Comparison of ENCODE assay signal across 24 cellular contexts in the genomic region with DNA sequence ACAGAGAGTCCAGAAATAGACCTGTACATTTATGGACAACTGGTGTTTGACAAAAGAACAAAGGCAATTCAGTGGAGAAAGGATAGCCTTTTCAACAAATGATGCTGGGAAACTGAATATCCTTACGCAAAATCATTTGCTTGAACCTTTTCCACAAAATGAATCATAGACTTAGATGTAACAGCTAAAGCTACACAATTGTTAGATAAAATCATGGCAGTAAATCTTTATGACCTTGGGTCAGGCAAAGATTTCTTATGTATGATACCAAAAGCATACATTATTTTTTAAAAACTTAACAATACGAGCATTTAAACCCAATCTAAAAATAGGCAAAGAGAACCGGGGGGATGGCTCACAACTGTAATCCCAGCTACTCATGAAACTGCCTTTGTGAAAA.
DNase-seq lines count a peak whose midpoint lies in the region; ATAC-seq and TF ChIP-seq lines count a peak whose summit lies in the region.
"Had no signal": no experiment of that assay in that cellular context is flagged by ENCODE, and none has a peak within 500 bp of the region (broad histone marks: within the 10 kb centered on the region; RNA-seq: fewer than 3 reads in every experiment).

No MANE protein-coding gene starts in this region.

- H3K4me1 ChIP-seq in left ventricle myocardium inferior: peaks cover 57% of the 10 kb centered on the region
- peaks cover 22% of the 10 kb centered on the region for H3K4me1 ChIP-seq in hepatocyte (ENCODE audit: insufficient read depth)
- H3K4me1 ChIP-seq: BLaER1, testis had no signal

- WGBS in hepatocyte (ENCODE audit: low lambda C conversion rate, missing lambda C conversion rate): 69% methylated on average over 3 of the region's 3 CpGs

- H3K36me3 ChIP-seq in left ventricle myocardium inferior (no peaks in the 10 kb centered on the region), hepatocyte (replicated peaks; ENCODE audit: insufficient read depth, low read depth) (no peaks in the 10 kb centered on the region)
- H3K36me3 ChIP-seq: BLaER1 had no signal

- peaks cover 3% of the 10 kb centered on the region for H3K9me3 ChIP-seq in left ventricle myocardium inferior (replicated peaks)
- no peaks in the 10 kb centered on the region for H3K9me3 ChIP-seq in hepatocyte (ENCODE audit: low read depth)
- H3K9me3 ChIP-seq: testis had no signal

- H3K4me3 ChIP-seq in left ventricle myocardium inferior (no peak overlapping the region), hepatocyte (no peak overlapping the region)
- H3K4me3 ChIP-seq: BLaER1, testis had no signal

- H4K20me1 ChIP-seq in hepatocyte (ENCODE audit: insufficient read depth, poor library complexity, severe bottlenecking): no peaks in the 10 kb centered on the region
- H4K20me1 ChIP-seq: BLaER1 had no signal

- peak overlapping the region; percentile 66 for H3K27ac ChIP-seq in left ventricle myocardium inferior (replicated peaks)
- peak overlapping the region; percentile 80 for H3K27ac ChIP-seq in hepatocyte
- H3K27ac ChIP-seq in temporal lobe (ENCODE audit: low read depth, low read length): peak overlapping the region; percentile 73
- H3K27ac ChIP-seq: BLaER1, HL-60, testis, VCaP had no signal

- no peak for ATAC-seq in Right ventricle myocardium superior (ENCODE audit: poor library complexity)
- ATAC-seq in SK-N-SH treated with all-trans-retinoic acid at 6 μM for 48 hours: no peak
- ATAC-seq: right cardiac atrium; Right ventricle myocardium inferior; stimulated activated effector memory CD8-positive, alpha-beta T cell treated with anti-CD3 and anti-CD28 coated beads, Interleukin-12 subunit alpha, Interleukin-12 subunit beta, amount 100 ng/mL, for 72 hours had no signal

- H3K79me2 ChIP-seq in hepatocyte: peaks cover 62% of the 10 kb centered on the region

- H3K27me3 ChIP-seq in left ventricle myocardium inferior (ENCODE audit: low read depth) (no peaks in the 10 kb centered on the region), hepatocyte (no peaks in the 10 kb centered on the region)
- H3K27me3 ChIP-seq: BLaER1, testis had no signal

- intact Hi-C loops in left ventricle myocardium inferior (cut with micrococcal nuclease) (no loop called here), Right ventricle myocardium superior (cut with DNase I) (no loop called here)

- no peak overlapping the region for H3K4me2 ChIP-seq in hepatocyte
- H3K4me2 ChIP-seq: BLaER1 had no signal

- no peaks in the 10 kb centered on the region for H3K9me2 ChIP-seq in hepatocyte (replicated peaks; ENCODE audit: insufficient read depth)

- in situ Hi-C loops in G401 (cut with HindIII; ENCODE audit: low sequenced_read_pairs): no loop called here

- DNase-seq in left ventricle myocardium inferior (no peak), Right ventricle myocardium superior (no peak), hepatocyte (ENCODE audit: low spot score) (no peak), G401 (ENCODE audit: low spot score) (no peak), SKM-1 treated with dmso at 0.1 percent for 144 hours (lab: John Stamatoyannopoulos, UW; ENCODE audit: unreplicated experiment) (no peak), SW 1271 (lab: John Stamatoyannopoulos, UW) (no peak)
- DNase-seq: activated CD4-positive, alpha-beta memory T cell treated with anti-CD3 and anti-CD28 coated beads, Interleukin-2, amount 10 ng/mL, durations not matched to agents 7 days and 5 days; activated naive CD4-positive, alpha-beta T cell treated with anti-CD3 and anti-CD28 coated beads for 36 hours; anterior cingulate cortex; Caco-2; cerebellar nuclear complex; effector memory CD4-positive, alpha-beta T cell; MM.1S; NCI-H526 treated with DMSO at 0.1 percent for 48 hours; right cardiac atrium; T-helper 2 cell; testis had no signal

- TF ChIP-seq CTCF in left ventricle myocardium inferior (IDR thresholded peaks at IDR 0.05; ENCODE audit: borderline replicate concordance) (no peak), hepatocyte (IDR thresholded peaks at IDR 0.05; ENCODE audit: poor library complexity) (no peak)

- no peak overlapping the region for H2AFZ ChIP-seq in hepatocyte

TF ChIP-seq in SK-N-SH treated with all-trans-retinoic acid at 6 μM for 48 hours, 23 proteins besides CTCF, POLR2A, EP300 and RAD21:
- TF ChIP-seq ISL1 (CRISPR knock-in tag; IDR thresholded peaks at IDR 0.05): 0 out of 2 replicates have a peak, but pooled peaks have one; percentile 32
- TF ChIP-seq TCF4 (CRISPR knock-in tag; IDR thresholded peaks at IDR 0.05; ENCODE audit: borderline replicate concordance): no peak
- TF ChIP-seq CSDC2 (CRISPR knock-in tag; IDR thresholded peaks at IDR 0.05): no peak
